ENCODE assay signal across 16 cellular contexts in genomic region chr9:134488251-134488900, GRCh38.
DNase-seq lines count a peak whose midpoint lies in the region; ATAC-seq, FAIRE-seq and TF ChIP-seq lines count a peak whose summit lies in the region.
"Had no signal": no experiment of that assay in that cellular context is flagged by ENCODE, and none has a peak within 500 bp of the region (broad histone marks: within the 10 kb centered on the region; RNA-seq: fewer than 3 reads in every experiment).

No MANE protein-coding gene starts in this region.

- intact Hi-C loops in activated CD4-positive, alpha-beta memory T cell treated with anti-CD3 and anti-CD28 coated beads for 36 hours (cut with micrococcal nuclease), result no loop called here
- intact Hi-C loops in right cardiac atrium (cut with DNase I), result no loop called here

- H3K27me3 Mint-ChIP-seq in activated CD4-positive, alpha-beta memory T cell treated with anti-CD3 and anti-CD28 coated beads for 36 hours, result peaks cover 3% of the 10 kb centered on the region
- H3K27me3 Mint-ChIP-seq in activated CD4-positive, alpha-beta memory T cell treated with anti-CD3 and anti-CD28 coated beads, Interleukin-2, amount 10 ng/mL, durations not matched to agents 7 days and 5 days, result peaks cover 2% of the 10 kb centered on the region
- H3K27me3 Mint-ChIP-seq in astrocyte (ENCODE audit: low read depth, unreplicated experiment), result peaks cover 52% of the 10 kb centered on the region

- no peaks in the 10 kb centered on the region for H4K20me1 ChIP-seq in astrocyte (ENCODE audit: insufficient read depth, low read length)

- H3K27ac Mint-ChIP-seq in activated CD4-positive, alpha-beta memory T cell treated with anti-CD3 and anti-CD28 coated beads for 36 hours, result no peak overlapping the region
- H3K27ac Mint-ChIP-seq in activated CD4-positive, alpha-beta memory T cell treated with anti-CD3 and anti-CD28 coated beads, Interleukin-2, amount 10 ng/mL, durations not matched to agents 7 days and 5 days, result no peak overlapping the region
- H3K27ac Mint-ChIP-seq in astrocyte (ENCODE audit: unreplicated experiment), result no peak overlapping the region

- H3K9me3 ChIP-seq in astrocyte (ENCODE audit: insufficient read depth, low read depth, low read length), result no peaks in the 10 kb centered on the region
- no peaks in the 10 kb centered on the region for H3K9me3 ChIP-seq in right cardiac atrium (ENCODE audit: control insufficient read depth, low read length)
- H3K9me3 ChIP-seq in suprapubic skin, result no peaks in the 10 kb centered on the region
- no peaks in the 10 kb centered on the region for H3K9me3 ChIP-seq in MG63
- H3K9me3 ChIP-seq: tibial nerve had no signal

- no peak for TF ChIP-seq POLR2A in suprapubic skin (IDR thresholded peaks at IDR 0.05)

- H3K79me2 ChIP-seq in astrocyte (ENCODE audit: insufficient read depth, low read length), result no peaks in the 10 kb centered on the region

- TF ChIP-seq CTCF in astrocyte (IDR thresholded peaks at IDR 0.05; ENCODE audit: insufficient read depth, low read depth, low read length) (no peak), suprapubic skin (IDR thresholded peaks at IDR 0.05) (no peak)

- no peaks in the 10 kb centered on the region for H3K36me3 Mint-ChIP-seq in activated CD4-positive, alpha-beta memory T cell treated with anti-CD3 and anti-CD28 coated beads for 36 hours
- H3K36me3 Mint-ChIP-seq in activated CD4-positive, alpha-beta memory T cell treated with anti-CD3 and anti-CD28 coated beads, Interleukin-2, amount 10 ng/mL, durations not matched to agents 7 days and 5 days (ENCODE audit: low read depth), result no peaks in the 10 kb centered on the region
- peaks cover 6% of the 10 kb centered on the region for H3K36me3 Mint-ChIP-seq in astrocyte (ENCODE audit: low read depth, unreplicated experiment)
- H3K36me3 Mint-ChIP-seq: naive thymus-derived CD8-positive, alpha-beta T cell had no signal

- POLR2A ChIA-PET in activated CD4-positive, alpha-beta memory T cell treated with anti-CD3 and anti-CD28 coated beads for 36 hours (lab: Charles Lee), result no interaction called here
- POLR2A ChIA-PET in activated CD4-positive, alpha-beta memory T cell treated with anti-CD3 and anti-CD28 coated beads, Interleukin-2, amount 10 ng/mL, durations not matched to agents 7 days and 5 days (lab: Charles Lee), result no interaction called here

- no peak overlapping the region for H3K4me3 Mint-ChIP-seq in activated CD4-positive, alpha-beta memory T cell treated with anti-CD3 and anti-CD28 coated beads for 36 hours
- no peak overlapping the region for H3K4me3 Mint-ChIP-seq in activated CD4-positive, alpha-beta memory T cell treated with anti-CD3 and anti-CD28 coated beads, Interleukin-2, amount 10 ng/mL, durations not matched to agents 7 days and 5 days
- no peak overlapping the region for H3K4me3 Mint-ChIP-seq in astrocyte (ENCODE audit: unreplicated experiment)
- H3K4me3 Mint-ChIP-seq: naive thymus-derived CD8-positive, alpha-beta T cell had no signal

- FAIRE-seq in astrocyte (lab: Jason Lieb, UNC), result no peak
- FAIRE-seq: islet of Langerhans had no signal

- ATAC-seq in right cardiac atrium (peak; percentile 57 to 61), HG03025 (IDR thresholded peaks at IDR 0.05; ENCODE audit: low FRiP score, unreplicated experiment) (no peak)
- ATAC-seq: foreskin keratinocyte; naive thymus-derived CD8-positive, alpha-beta T cell had no signal

- H3K4me1 ChIP-seq in astrocyte (ENCODE audit: insufficient read depth, low read length) (peaks cover 4% of the 10 kb centered on the region), right cardiac atrium (ENCODE audit: control insufficient read depth, insufficient read depth, low read length) (no peaks in the 10 kb centered on the region), suprapubic skin (peaks cover 15% of the 10 kb centered on the region)
- H3K4me1 ChIP-seq: foreskin keratinocyte had no signal

- no peak overlapping the region for H3K4me3 ChIP-seq in astrocyte (ENCODE audit: insufficient read depth, low read depth, low read length)
- no peak overlapping the region for H3K4me3 ChIP-seq in right cardiac atrium (ENCODE audit: low read length)
- H3K4me3 ChIP-seq in suprapubic skin, result no peak overlapping the region
- H3K4me3 ChIP-seq in MG63, result no peak overlapping the region
- H3K4me3 ChIP-seq: tibial nerve had no signal

- H3K27me3 ChIP-seq in astrocyte (ENCODE audit: insufficient read depth, low read length) (peaks cover 2% of the 10 kb centered on the region), right cardiac atrium (ENCODE audit: control insufficient read depth, insufficient read depth) (no peaks in the 10 kb centered on the region), suprapubic skin (peaks cover 15% of the 10 kb centered on the region), MG63 (no peaks in the 10 kb centered on the region)
- H3K27me3 ChIP-seq: tibial nerve had no signal

- DNase-seq in activated CD4-positive, alpha-beta memory T cell treated with anti-CD3 and anti-CD28 coated beads for 36 hours, result peak; percentile 6
- DNase-seq in activated CD4-positive, alpha-beta memory T cell treated with anti-CD3 and anti-CD28 coated beads, Interleukin-2, amount 10 ng/mL, durations not matched to agents 7 days and 5 days, result no peak
- DNase-seq in astrocyte (ENCODE audit: low read depth), result no peak
- peak; percentile 82 to 90 (median 88) for DNase-seq in right cardiac atrium
- DNase-seq in suprapubic skin (ENCODE audit: low spot score in 2 of 2), result peak; percentile 73 to 85
- DNase-seq in DMS 273 treated with DMSO at 0.1 percent for 48 hours (lab: John Stamatoyannopoulos, UW), result no peak
- no peak for DNase-seq in MG63
- DNase-seq: activated CD4-positive, alpha-beta T cell treated with anti-CD3 and anti-CD28 coated beads for 1 hour; activated gamma-delta T cell; DMS53; foreskin keratinocyte; NCI-H1930 had no signal

- H3K27ac ChIP-seq in astrocyte (ENCODE audit: low read depth, low read length) (no peak overlapping the region), right cardiac atrium (ENCODE audit: low read length) (no peak overlapping the region), suprapubic skin (no peak overlapping the region)
- H3K27ac ChIP-seq: foreskin keratinocyte, tibial nerve had no signal

- H3K4me2 ChIP-seq in astrocyte (ENCODE audit: low read length), result peak overlapping the region; percentile 59

- CTCF ChIA-PET in activated CD4-positive, alpha-beta memory T cell treated with anti-CD3 and anti-CD28 coated beads for 36 hours (lab: Charles Lee), result no interaction called here
- CTCF ChIA-PET in activated CD4-positive, alpha-beta memory T cell treated with anti-CD3 and anti-CD28 coated beads, Interleukin-2, amount 10 ng/mL, durations not matched to agents 7 days and 5 days (lab: Charles Lee), result no interaction called here

- no peaks in the 10 kb centered on the region for H3K36me3 ChIP-seq in astrocyte (ENCODE audit: insufficient read depth, low read length)
- no peaks in the 10 kb centered on the region for H3K36me3 ChIP-seq in suprapubic skin
- H3K36me3 ChIP-seq in MG63, result no peaks in the 10 kb centered on the region
- H3K36me3 ChIP-seq: tibial nerve had no signal

- H3K9ac ChIP-seq in astrocyte (ENCODE audit: low read length), result peak overlapping the region; percentile 51

- H3K9me3 Mint-ChIP-seq in activated CD4-positive, alpha-beta memory T cell treated with anti-CD3 and anti-CD28 coated beads for 36 hours, result no peaks in the 10 kb centered on the region
- H3K9me3 Mint-ChIP-seq in activated CD4-positive, alpha-beta memory T cell treated with anti-CD3 and anti-CD28 coated beads, Interleukin-2, amount 10 ng/mL, durations not matched to agents 7 days and 5 days, result no peaks in the 10 kb centered on the region
- peaks cover 17% of the 10 kb centered on the region for H3K9me3 Mint-ChIP-seq in astrocyte (ENCODE audit: unreplicated experiment)

- H3K4me1 Mint-ChIP-seq in activated CD4-positive, alpha-beta memory T cell treated with anti-CD3 and anti-CD28 coated beads for 36 hours (ENCODE audit: low read depth), result no peaks in the 10 kb centered on the region
- H3K4me1 Mint-ChIP-seq in activated CD4-positive, alpha-beta memory T cell treated with anti-CD3 and anti-CD28 coated beads, Interleukin-2, amount 10 ng/mL, durations not matched to agents 7 days and 5 days, result no peaks in the 10 kb centered on the region
- peaks cover 9% of the 10 kb centered on the region for H3K4me1 Mint-ChIP-seq in astrocyte (ENCODE audit: low read depth, unreplicated experiment)

- TF ChIP-seq EP300 in suprapubic skin (IDR thresholded peaks at IDR 0.05), result no peak

- WGBS in right cardiac atrium, result 43% methylated on average over 24 of the region's 24 CpGs
- WGBS in suprapubic skin, result 36% methylated on average over 10 of the region's 24 CpGs

- H2AFZ ChIP-seq in astrocyte (ENCODE audit: low read depth, low read length), result peak overlapping the region; percentile 77

Comparison
In these comparisons a context has a peak if more than half of its experiments do, and no peak if none do; other contexts are left out.
1. DNase-seq: peak in activated CD4-positive, alpha-beta memory T cell treated with anti-CD3 and anti-CD28 coated beads for 36 hours (single experiment), right cardiac atrium (3 of 3) and suprapubic skin (2 of 2); none in activated CD4-positive, alpha-beta memory T cell treated with anti-CD3 and anti-CD28 coated beads, Interleukin-2, amount 10 ng/mL, durations not matched to agents 7 days and 5 days (single experiment), astrocyte (single experiment), DMS 273 treated with DMSO at 0.1 percent for 48 hours (single experiment) and MG63 (single experiment).